In the genomic region with DNA sequence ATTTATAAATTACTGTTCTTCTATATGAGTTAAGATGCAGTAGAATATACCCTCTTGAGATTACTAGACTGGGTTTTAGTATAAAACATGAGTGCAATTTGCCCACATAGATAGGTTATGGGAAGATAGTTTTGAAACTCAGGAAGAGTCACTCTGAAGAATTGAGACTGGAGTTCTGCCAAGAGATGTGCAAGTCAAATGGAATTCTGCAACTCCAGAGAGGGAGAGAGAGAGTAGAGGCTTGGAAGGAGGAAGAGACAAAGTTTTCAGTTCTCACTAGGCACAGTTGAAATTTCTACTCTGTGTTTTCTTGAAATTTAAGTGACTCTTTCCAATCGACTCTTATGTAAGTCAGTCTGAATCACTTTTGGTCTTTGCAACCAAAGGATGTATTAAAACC, we compare ENCODE assay signal across 15 cellular contexts.
DNase-seq lines count a peak whose midpoint lies in the region; ATAC-seq, FAIRE-seq and TF ChIP-seq lines count a peak whose summit lies in the region.
"Had no signal": no experiment of that assay in that cellular context is flagged by ENCODE, and none has a peak within 500 bp of the region (broad histone marks: within the 10 kb centered on the region; RNA-seq: fewer than 3 reads in every experiment).

No MANE protein-coding gene starts in this region.

- TF ChIP-seq CTCF in WERI-Rb-1 (IDR thresholded peaks at IDR 0.05; ENCODE audit: low read depth, low read length), result no peak

- H3K27me3 ChIP-seq in adipocyte (replicated peaks; ENCODE audit: control insufficient read depth, insufficient read depth, low read length), result no peaks in the 10 kb centered on the region
- no peaks in the 10 kb centered on the region for H3K27me3 ChIP-seq in WERI-Rb-1 (ENCODE audit: insufficient read depth, low read depth, severe bottlenecking)
- H3K27me3 ChIP-seq: right atrium auricular region, tibial artery had no signal

- DNase-seq in left cardiac atrium (no peak), left ventricle myocardium superior (no peak), adipocyte (ENCODE audit: low read depth) (peak; percentile 8), glomerular visceral epithelial cell (ENCODE audit: extremely low spot score) (peak; percentile 55), urothelium cell line (ENCODE audit: low spot score) (peak; percentile 64), WERI-Rb-1 (no peak)
- DNase-seq: activated CD4-positive, alpha-beta T cell treated with anti-CD3 and anti-CD28 coated beads, Interleukin-2, amount 50 U/mL, for 1 hour; activated gamma-delta T cell treated with Interleukin-2 at 50 U/mL for 16 hours; cortex of kidney; midbrain; NCI-H1105; tibial artery had no signal

- peak; percentile 30 to 68 for ATAC-seq in left cardiac atrium
- no peak for ATAC-seq in left ventricle myocardium superior
- no peak for ATAC-seq in HG03469 (IDR thresholded peaks at IDR 0.05; ENCODE audit: unreplicated experiment)
- ATAC-seq in HG03175 (IDR thresholded peaks at IDR 0.05; ENCODE audit: unreplicated experiment), result no peak

- peaks cover 13% of the 10 kb centered on the region for H3K4me1 ChIP-seq in adipocyte (ENCODE audit: control insufficient read depth, insufficient read depth, low read length)
- H3K4me1 ChIP-seq: right atrium auricular region, tibial artery had no signal

- no peak overlapping the region for H3K9ac ChIP-seq in adipocyte (ENCODE audit: low read length)

- intact Hi-C loops in left cardiac atrium (cut with DNase I), result no loop called here
- intact Hi-C loops in left ventricle myocardium superior (cut with micrococcal nuclease), result no loop called here

- no peak overlapping the region for H3K4me3 ChIP-seq in adipocyte (ENCODE audit: low read length)
- H3K4me3 ChIP-seq in WERI-Rb-1 (ENCODE audit: low read depth, low read length), result no peak overlapping the region
- H3K4me3 ChIP-seq: right atrium auricular region, tibial artery had no signal

- FAIRE-seq in urothelium cell line (lab: Jason Lieb, UNC), result peak; percentile 35

- no peaks in the 10 kb centered on the region for H3K36me3 ChIP-seq in adipocyte (ENCODE audit: control insufficient read depth, insufficient read depth, low read length, severe bottlenecking)
- no peaks in the 10 kb centered on the region for H3K36me3 ChIP-seq in WERI-Rb-1
- H3K36me3 ChIP-seq: right atrium auricular region, tibial artery had no signal

- no peak overlapping the region for H3K27ac ChIP-seq in WERI-Rb-1
- H3K27ac ChIP-seq: right atrium auricular region, tibial artery had no signal

- H3K9me3 ChIP-seq in adipocyte (ENCODE audit: control insufficient read depth, low read length), result no peaks in the 10 kb centered on the region
- H3K9me3 ChIP-seq in WERI-Rb-1 (ENCODE audit: severe bottlenecking), result no peaks in the 10 kb centered on the region
- H3K9me3 ChIP-seq: right atrium auricular region, tibial artery had no signal

Comparison
In these comparisons a context has a peak if more than half of its experiments do, and no peak if none do; other contexts are left out.
1. ATAC-seq: peak in left cardiac atrium (2 of 2); none in left ventricle myocardium superior (single experiment), HG03469 (single experiment) and HG03175 (single experiment).
2. DNase-seq: peak in adipocyte (single experiment), glomerular visceral epithelial cell (single experiment) and urothelium cell line (single experiment); none in left cardiac atrium (single experiment), left ventricle myocardium superior (single experiment) and WERI-Rb-1 (single experiment).